Comparison of ENCODE assay signal across 1 cellular context in genomic region chr14:103022669-103023044, GRCh38.
TF ChIP-seq lines count a peak whose summit lies in the region.

No MANE protein-coding gene starts in this region.

TF ChIP-seq in GM23338, 12 proteins besides CTCF, POLR2A, EP300 and RAD21 (continued from another document):
- no peak for TF ChIP-seq ZNF462 (CRISPR knock-in tag; IDR thresholded peaks at IDR 0.05)
- TF ChIP-seq POLR2AphosphoS5 (IDR thresholded peaks at IDR 0.05; ENCODE audit: low read depth), result no peak
- no peak for TF ChIP-seq JUNB (IDR thresholded peaks at IDR 0.05; ENCODE audit: unreplicated experiment)
- no peak for TF ChIP-seq EZH2phosphoT487 (IDR thresholded peaks at IDR 0.05; ENCODE audit: unreplicated experiment)
- no peak for TF ChIP-seq CREB1 (CRISPR knock-in tag; IDR thresholded peaks at IDR 0.05; ENCODE audit: low read depth)
- TF ChIP-seq ETS1 (IDR thresholded peaks at IDR 0.05), result no peak
TF ChIP-seq in GM23338: peak in this region for 0.
